8 cellular contexts compared by ENCODE assay signal in genomic region chr16:85027968-85028637, GRCh38. TPM values are rescaled to one million over a fixed set of nuclear protein-coding genes. Genes with fewer than 3 reads are reported as not detected.
DNase-seq lines count a peak whose midpoint lies in the region; ATAC-seq and TF ChIP-seq lines count a peak whose summit lies in the region.

No MANE protein-coding gene starts in this region.

- H3K36me3 ChIP-seq in PC-9 (ENCODE audit: low read depth) (no peaks in the 10 kb centered on the region), mucosa of descending colon (ENCODE audit: low read depth) (no peaks in the 10 kb centered on the region), uterus (no peaks in the 10 kb centered on the region)

- H3K27ac ChIP-seq in PC-9, result no peak overlapping the region
- peak overlapping the region; percentile 65 to 90 for H3K27ac ChIP-seq in coronary artery
- H3K27ac ChIP-seq in uterus, result peak overlapping the region; percentile 86

- peak; percentile 54 for TF ChIP-seq CTCF in GM12873 (IDR thresholded peaks at IDR 0.05; ENCODE audit: insufficient read depth, low read depth, low read length, missing control alignments)
- TF ChIP-seq CTCF in HFF-Myc (IDR thresholded peaks at IDR 0.05; ENCODE audit: low read depth, low read length, missing control alignments), result no peak
- no peak; the same call in 1 of the 2 replicates for TF ChIP-seq CTCF in PC-9 (conservative IDR thresholded peaks at IDR 0.05)
- TF ChIP-seq CTCF in coronary artery (IDR thresholded peaks at IDR 0.05), result no peak
- no peak for TF ChIP-seq CTCF in mucosa of descending colon (IDR thresholded peaks at IDR 0.05)
- no peak for TF ChIP-seq CTCF in uterus (IDR thresholded peaks at IDR 0.05)

- intact Hi-C loops in PC-9 (cut with micrococcal nuclease; ENCODE audit: unreplicated experiment), result loop anchor here (5.0 kb wide), 1 partner anchor 36 kb away; no protein-coding TSS in a partner anchor
- intact Hi-C loops in mucosa of descending colon (cut with DNase I, micrococcal nuclease), result no loop called here
- intact Hi-C loops in uterus (cut with DNase I; ENCODE audit: low total_unique reads), result no loop called here

- H3K9me3 ChIP-seq in PC-9 (ENCODE audit: insufficient read depth, low read depth) (no peaks in the 10 kb centered on the region), mucosa of descending colon (no peaks in the 10 kb centered on the region), uterus (no peaks in the 10 kb centered on the region)

- BruUV-seq in PC-9 (replicated peaks; lab: Mats Ljungman, UMichigan), result no TSS peak

- peak overlapping the region; percentile 95 for H3K4me2 ChIP-seq in PC-9

- DNase-seq in HFF-Myc (ENCODE audit: extremely low read depth, low read depth) (no peak), PC-9 (no peak), coronary artery (ENCODE audit: low spot score) (no peak), mucosa of descending colon (peak in 2 of 3 donors; percentile 48 to 76), uterus (peak in 1 of 2 donors; percentile 42), putamen (ENCODE audit: low spot score) (no peak), foreskin melanocyte (no peak)

- H3K4me3 ChIP-seq in HFF-Myc (replicated peaks; ENCODE audit: low read depth, low read length) (peak overlapping the region; percentile 58), PC-9 (peak overlapping the region; percentile 93), coronary artery (peak overlapping the region; percentile 99), mucosa of descending colon (peak overlapping the region; percentile 60), uterus (peak overlapping the region; percentile 37 to 85)

- no peak for TF ChIP-seq POLR2A in uterus (IDR thresholded peaks at IDR 0.05)

- H3K27me3 ChIP-seq in PC-9 (ENCODE audit: insufficient read depth, low read depth) (no peaks in the 10 kb centered on the region), uterus (no peaks in the 10 kb centered on the region)

- H3K4me1 ChIP-seq in PC-9 (replicated peaks; ENCODE audit: insufficient read depth) (peaks cover 52% of the 10 kb centered on the region), mucosa of descending colon (ENCODE audit: low read depth) (peaks cover 39% of the 10 kb centered on the region), uterus (peaks cover 0 to 8% of the 10 kb centered on the region in 2 donors)

- peak; percentile 30 for ATAC-seq in mucosa of descending colon

- H3K79me2 ChIP-seq in PC-9 (ENCODE audit: low read depth), result no peaks in the 10 kb centered on the region

- H3F3A ChIP-seq in PC-9 (ENCODE audit: insufficient read depth, low read depth), result peaks cover 33% of the 10 kb centered on the region

- no peaks in the 10 kb centered on the region for H3K9me2 ChIP-seq in PC-9 (ENCODE audit: insufficient read depth)

- POLR2A ChIA-PET in PC-9 (lab: Charles Lee; ENCODE audit: unreplicated experiment), result interaction anchor here (0.9 kb wide), 1 partner anchor 58 kb away, joined by 5 read pairs; no protein-coding TSS in a partner anchor

- peak overlapping the region; percentile 87 for H2AFZ ChIP-seq in PC-9

- CTCF ChIA-PET in PC-9 (lab: Charles Lee), result interaction anchor here (0.7 kb wide), 1 partner anchor 34 kb away, joined by 5 read pairs; no protein-coding TSS in a partner anchor

- H4K20me1 ChIP-seq in PC-9 (ENCODE audit: insufficient read depth), result peaks cover 5% of the 10 kb centered on the region; the same call in 1 of the 2 replicates

RNA-seq across cellular contexts. Expression of gene KIAA0513, which starts 0.5 kb away (rescaled TPM):
- total RNA-seq in PC-9 (2021), result 4.2 and 4.3 TPM in 2 replicates
- total RNA-seq in mucosa of descending colon, result 10 to 100 TPM; 31.9 to 36.5 (median 33.5) TPM
- 10 to 100 TPM in 1 of 4 donors, 1 to 10 TPM in 3; 4.7 to 17.3 (median 9.4) TPM for total RNA-seq in uterus

RNA-seq across cellular contexts. Expression of gene ZDHHC7, which starts 16.8 kb away (rescaled TPM):
- total RNA-seq in PC-9 (2021) (79.3 and 85.1 TPM in 2 replicates), mucosa of descending colon (10 to 100 TPM; 69.8 to 96.1 (median 78.7) TPM), uterus (10 to 100 TPM; 16.5 to 50.2 (median 39.1) TPM)

Comparison
In these comparisons a context has a peak if more than half of its experiments do, and no peak if none do; other contexts are left out.
1. DNase-seq: peak in mucosa of descending colon (2 of 3); none in HFF-Myc (single experiment), PC-9 (0 of 2), coronary artery (single experiment), putamen (single experiment) and foreskin melanocyte (single experiment).
2. Peak in every context shown above with its lines, with median percentiles within 50 percentile points of each other: H3K4me3 ChIP-seq.